9 cellular contexts compared by ENCODE assay signal in the genomic region with DNA sequence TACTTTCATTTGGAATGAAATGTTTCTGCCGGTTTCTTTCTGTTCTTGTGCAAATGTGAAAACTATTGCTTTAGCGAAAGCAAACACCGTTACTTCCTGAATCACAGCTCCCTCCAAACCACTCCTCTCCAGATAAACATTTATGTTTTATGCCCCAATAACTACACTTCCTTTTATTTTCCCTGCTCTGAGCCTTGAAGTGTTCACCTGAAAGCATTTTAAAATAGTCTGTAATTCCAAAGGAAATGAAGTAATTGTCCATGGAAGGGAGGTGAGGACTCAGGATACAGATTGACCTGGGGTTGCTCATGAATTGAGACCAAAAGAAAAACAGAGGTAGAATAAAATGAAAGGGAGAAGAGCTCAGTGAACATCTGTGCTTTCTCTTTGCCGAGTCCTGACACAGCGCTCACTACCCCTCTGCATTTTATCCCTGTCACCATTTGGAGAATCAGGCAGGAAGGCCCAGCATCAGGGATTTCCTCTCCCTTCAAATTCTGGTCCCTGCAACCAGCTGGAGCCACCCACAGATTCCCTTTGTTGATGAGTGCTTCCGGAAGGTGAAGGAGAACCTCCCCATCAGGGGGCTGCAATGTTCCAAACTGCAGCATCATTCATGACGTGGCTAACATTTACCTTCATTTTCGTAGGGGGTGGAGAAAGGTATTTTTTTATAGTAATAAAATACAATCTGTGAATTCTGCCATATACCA.
DNase-seq lines count a peak whose midpoint lies in the region; ATAC-seq, FAIRE-seq and TF ChIP-seq lines count a peak whose summit lies in the region.
"Had no signal": no experiment of that assay in that cellular context is flagged by ENCODE, and none has a peak within 500 bp of the region (broad histone marks: within the 10 kb centered on the region; RNA-seq: fewer than 3 reads in every experiment).

No MANE protein-coding gene starts in this region.

- H3K27ac ChIP-seq in A673 (ENCODE audit: low read depth, low read length, poor library complexity, severe bottlenecking) (peak overlapping the region; percentile 66), mesenchymal stem cell (ENCODE audit: low read length, poor library complexity, severe bottlenecking) (peak overlapping the region; percentile 92)

- POLR2A ChIA-PET in A673 (lab: Charles Lee; ENCODE audit: low non-redundant PET), result interaction anchor here (0.6 kb wide), 1 partner anchor 103 kb away, joined by 3 read pairs; no protein-coding TSS in a partner anchor

- no peak overlapping the region for H3K18ac ChIP-seq in mesenchymal stem cell (ENCODE audit: low read depth in 1 of 2, low read length in 2 of 2)

- no peak overlapping the region for H4K91ac ChIP-seq in mesenchymal stem cell (ENCODE audit: low read length)

- TF ChIP-seq CTCF in A673 (conservative IDR thresholded peaks at IDR 0.05; ENCODE audit: low read depth, low read length) (no peak), glutamatergic neuron (IDR thresholded peaks at IDR 0.05; ENCODE audit: partially characterized antibody, unreplicated experiment) (no peak)

- no peak overlapping the region for H2BK120ac ChIP-seq in mesenchymal stem cell (ENCODE audit: low read depth, low read length)

- H3K9me3 Mint-ChIP-seq in activated T-helper 17 cell treated with anti-CD3 and anti-CD28 coated beads, Interleukin-2, amount 50 U/mL, for 72 hours, result no peaks in the 10 kb centered on the region
- no peaks in the 10 kb centered on the region for H3K9me3 Mint-ChIP-seq in glutamatergic neuron (ENCODE audit: unreplicated experiment)

- no peak for TF ChIP-seq POLR2A in H54 (IDR thresholded peaks at IDR 0.05; ENCODE audit: low read depth, low read length)

- intact Hi-C loops in A673 (cut with micrococcal nuclease; ENCODE audit: unreplicated experiment), result no loop called here

- H3K36me3 ChIP-seq in A673 (ENCODE audit: insufficient read depth, low read length, poor library complexity, severe bottlenecking), result no peaks in the 10 kb centered on the region
- H3K36me3 ChIP-seq in mesenchymal stem cell (ENCODE audit: control insufficient read depth in 1 of 2, insufficient read depth in 2 of 2, low read depth in 1 of 2, low read length in 2 of 2), result peaks cover 0 to 4% of the 10 kb centered on the region in 2 experiments

- H3K4me1 ChIP-seq in A673 (ENCODE audit: insufficient read depth, low read length, poor library complexity, severe bottlenecking) (peaks cover 25% of the 10 kb centered on the region), mesenchymal stem cell (ENCODE audit: control insufficient read depth, insufficient read depth, low read depth, low read length) (peaks cover 4% of the 10 kb centered on the region)

- H3K27ac Mint-ChIP-seq in activated T-helper 17 cell treated with anti-CD3 and anti-CD28 coated beads, Interleukin-2, amount 50 U/mL, for 72 hours, result no peak overlapping the region
- H3K27ac Mint-ChIP-seq in glutamatergic neuron (ENCODE audit: unreplicated experiment), result no peak overlapping the region

- no peak overlapping the region for H2BK12ac ChIP-seq in mesenchymal stem cell (ENCODE audit: low read length in 2 of 2)

- no peak overlapping the region for H2AFZ ChIP-seq in mesenchymal stem cell (ENCODE audit: low read depth, low read length)

- no peaks in the 10 kb centered on the region for H3K36me3 Mint-ChIP-seq in activated T-helper 17 cell treated with anti-CD3 and anti-CD28 coated beads, Interleukin-2, amount 50 U/mL, for 72 hours (ENCODE audit: low read depth)
- no peaks in the 10 kb centered on the region for H3K36me3 Mint-ChIP-seq in glutamatergic neuron (ENCODE audit: unreplicated experiment)

- peak overlapping the region; percentile 27 for H3K4me3 Mint-ChIP-seq in activated T-helper 17 cell treated with anti-CD3 and anti-CD28 coated beads, Interleukin-2, amount 50 U/mL, for 72 hours
- no peak overlapping the region for H3K4me3 Mint-ChIP-seq in glutamatergic neuron (ENCODE audit: unreplicated experiment)

- BruUV-seq in A673 (replicated peaks; lab: Mats Ljungman, UMichigan), result no TSS peak

- H2BK15ac ChIP-seq in mesenchymal stem cell (ENCODE audit: low read depth, poor library complexity, severe bottlenecking), result no peak overlapping the region

- H3K27me3 ChIP-seq in A673 (replicated peaks; ENCODE audit: insufficient read depth, low read depth, low read length, poor library complexity) (no peaks in the 10 kb centered on the region), mesenchymal stem cell (ENCODE audit: control insufficient read depth in 1 of 2, insufficient read depth in 1 of 2, low read length in 2 of 2) (no peaks in the 10 kb centered on the region)

- H2BK5ac ChIP-seq in mesenchymal stem cell (ENCODE audit: low read depth, low read length, poor library complexity, severe bottlenecking), result peak overlapping the region; percentile 35

- no peak overlapping the region for H3K14ac ChIP-seq in mesenchymal stem cell (ENCODE audit: low read length in 2 of 2)

- H3K9me3 ChIP-seq in A673 (ENCODE audit: low read depth, low read length, poor library complexity, severe bottlenecking) (no peaks in the 10 kb centered on the region), mesenchymal stem cell (ENCODE audit: control insufficient read depth, low read length) (no peaks in the 10 kb centered on the region)

- no peak for FAIRE-seq in H54 (lab: Jason Lieb, UNC)
- FAIRE-seq: G401.6 had no signal

- no peak overlapping the region for H3K23ac ChIP-seq in mesenchymal stem cell (ENCODE audit: low read length in 2 of 2)

- no peaks in the 10 kb centered on the region for H3K79me1 ChIP-seq in mesenchymal stem cell (replicated peaks; ENCODE audit: low read length, poor library complexity, severe bottlenecking)

- peak overlapping the region; percentile 65 for H2AK5ac ChIP-seq in mesenchymal stem cell (ENCODE audit: low read length, severe bottlenecking)

- peak; percentile 85 for DNase-seq in A673 (ENCODE audit: low spot score)
- peak; percentile 26 for DNase-seq in mesenchymal stem cell
- DNase-seq in H54 (ENCODE audit: insufficient read length, low spot score), result no peak
- no peak for DNase-seq in GM19240 (ENCODE audit: insufficient read length, low spot score)
- no peak for DNase-seq in glutamatergic neuron

- H3K4me3 ChIP-seq in A673 (ENCODE audit: low read depth, low read length, poor library complexity, severe bottlenecking) (no peak overlapping the region), mesenchymal stem cell (ENCODE audit: insufficient read depth in 1 of 2, low read depth in 1 of 2, low read length in 2 of 2) (no peak overlapping the region)

- peak; percentile 25 for ATAC-seq in HG03064 (IDR thresholded peaks at IDR 0.05; ENCODE audit: low read depth, unreplicated experiment)
- no peak for ATAC-seq in activated T-helper 17 cell treated with anti-CD3 and anti-CD28 coated beads, Interleukin-2, amount 50 U/mL, for 72 hours (replicated peaks)
- no peak for ATAC-seq in HG02763 (IDR thresholded peaks at IDR 0.05; ENCODE audit: unreplicated experiment)

- H4K8ac ChIP-seq in mesenchymal stem cell (ENCODE audit: low read length), result peak overlapping the region; percentile 75

- H3K4me2 ChIP-seq in mesenchymal stem cell (ENCODE audit: low read length, poor library complexity, severe bottlenecking), result no peak overlapping the region

- H3K4ac ChIP-seq in mesenchymal stem cell (ENCODE audit: low read depth in 1 of 2, low read length in 2 of 2), result no peak overlapping the region

- H3K4me1 Mint-ChIP-seq in activated T-helper 17 cell treated with anti-CD3 and anti-CD28 coated beads, Interleukin-2, amount 50 U/mL, for 72 hours, result peaks cover 23% of the 10 kb centered on the region
- H3K4me1 Mint-ChIP-seq in glutamatergic neuron (ENCODE audit: low read depth, unreplicated experiment), result no peaks in the 10 kb centered on the region

- 56% methylated on average over 6 of the region's 8 CpGs for WGBS in mesenchymal stem cell

- H3K27me3 Mint-ChIP-seq in activated T-helper 17 cell treated with anti-CD3 and anti-CD28 coated beads, Interleukin-2, amount 50 U/mL, for 72 hours, result no peaks in the 10 kb centered on the region
- no peaks in the 10 kb centered on the region for H3K27me3 Mint-ChIP-seq in glutamatergic neuron (ENCODE audit: unreplicated experiment)

- CTCF ChIA-PET in A673 (lab: Charles Lee), result no interaction called here

- H3K9ac ChIP-seq in mesenchymal stem cell (ENCODE audit: low read length), result peak overlapping the region; percentile 72

Comparison
In these comparisons a context has a peak if more than half of its experiments do, and no peak if none do; other contexts are left out.
1. DNase-seq: peak in A673 (single experiment) and mesenchymal stem cell (single experiment); none in H54 (single experiment), GM19240 (single experiment) and glutamatergic neuron (single experiment).